In genomic region chr16:24442631-24443030, GRCh38 we compare ENCODE assay signal across 34 cellular contexts.
"Had no signal": no experiment of that assay in that cellular context is flagged by ENCODE, and none has a peak within 500 bp of the region (broad histone marks: within the 10 kb centered on the region; RNA-seq: fewer than 3 reads in every experiment).

No MANE protein-coding gene starts in this region.

- H3K27ac ChIP-seq: KMS-11 had no signal

- H3K4me3 ChIP-seq: MG63 had no signal

- H3K36me3 ChIP-seq: MG63 had no signal

- DNase-seq: Karpas-422, Kasumi-1, MG63, MM.1S, MV-4-11, NCI-H1048, NCI-H1092, NCI-H1092 treated with DMSO at 0.1 percent for 48 hours, NCI-H1105, NCI-H1105 treated with DMSO at 0.1 percent for 48 hours, NCI-H1417, NCI-H1417 treated with DMSO at 0.1 percent for 48 hours, NCI-H1436, NCI-H1436 treated with DMSO at 0.1 percent for 48 hours, NCI-H146, NCI-H1694, NCI-H1694 treated with DMSO at 0.1 percent for 48 hours, NCI-H187, NCI-H187 treated with DMSO at 0.1 percent for 48 hours, NCI-H1930, NCI-H2029, NCI-H2029 treated with DMSO at 0.1 percent for 48 hours, NCI-H2081, NCI-H2081 treated with DMSO at 0.1 percent for 48 hours, NCI-H2107, NCI-H2171, NCI-H2171 treated with DMSO at 0.1 percent for 48 hours, NCI-H2227 treated with DMSO at 0.1 percent for 48 hours, NCI-H226, NCI-H345, NCI-H446, NCI-H446 treated with DMSO at 0.1 percent for 48 hours, NCI-H510A had no signal

- H3K9me3 ChIP-seq: MG63 had no signal

- H3K9ac ChIP-seq: KMS-11 had no signal
